ENCODE assay signal across 21 cellular contexts in genomic region chr1:245590726-245591125, GRCh38.
"Had no signal": no experiment of that assay in that cellular context is flagged by ENCODE, and none has a peak within 500 bp of the region (broad histone marks: within the 10 kb centered on the region; RNA-seq: fewer than 3 reads in every experiment).

No MANE protein-coding gene starts in this region.

- H3K4me1 Mint-ChIP-seq: memory B cell; stimulated activated memory B cell treated with anti-CD40 and anti-IgM and Interleukin-4, amounts not matched to agents 10 μg/mL and 1 μg/mL and 100 μg/mL, for 72 hours; WTC11 had no signal

- H3K9me3 Mint-ChIP-seq: activated naive CD4-positive, alpha-beta T cell treated with anti-CD3 and anti-CD28 coated beads, Interleukin-2, amount 50 U/mL, for 72 hours had no signal

- H3K4me1 ChIP-seq: ascending aorta, esophagus squamous epithelium, stomach, suprapubic skin, transverse colon, uterus had no signal

- H3K27me3 Mint-ChIP-seq: stimulated activated memory B cell treated with anti-CD40 and anti-IgM and Interleukin-4, amounts not matched to agents 10 μg/mL and 1 μg/mL and 100 μg/mL, for 72 hours had no signal

- DNase-seq: activated gamma-delta T cell treated with Interleukin-2 at 50 U/mL for 16 hours; activated T-cell treated with anti-CD3 and anti-CD28 coated beads, Interleukin-2, amount 50 U/mL, for 1 hour; brain microvascular endothelial cell; esophagus squamous epithelium; hypothalamus; left ventricle myocardium superior; occipital lobe; small intestine; stimulated activated CD4-positive, alpha-beta T cell treated with anti-CD3 and anti-CD28 coated beads, Interleukin-15, amount 100 ng/mL, for 24 hours; stomach; T-helper 9 cell; transverse colon; uterus had no signal

- H3K9me3 ChIP-seq: ascending aorta, esophagus squamous epithelium, stomach, suprapubic skin, transverse colon, uterus had no signal

- ATAC-seq: activated naive CD4-positive, alpha-beta T cell treated with anti-CD3 and anti-CD28 coated beads, Interleukin-2, amount 50 U/mL, for 72 hours; left ventricle myocardium superior; sciatic nerve; WTC11 had no signal

- H3K36me3 ChIP-seq: ascending aorta, brain microvascular endothelial cell, esophagus squamous epithelium, stomach, suprapubic skin, transverse colon, uterus had no signal

- H3K27ac Mint-ChIP-seq: activated naive CD4-positive, alpha-beta T cell treated with anti-CD3 and anti-CD28 coated beads, Interleukin-2, amount 50 U/mL, for 72 hours; memory B cell; stimulated activated memory B cell treated with anti-CD40 and anti-IgM and Interleukin-4, amounts not matched to agents 10 μg/mL and 1 μg/mL and 100 μg/mL, for 72 hours; WTC11 had no signal

- H3K27ac ChIP-seq: ascending aorta, brain microvascular endothelial cell, coronary artery, esophagus squamous epithelium, stomach, suprapubic skin, transverse colon, uterus had no signal

- H3K27me3 ChIP-seq: ascending aorta, brain microvascular endothelial cell, esophagus squamous epithelium, stomach, suprapubic skin, transverse colon, uterus had no signal

- H3K4me3 Mint-ChIP-seq: memory B cell; stimulated activated memory B cell treated with anti-CD40 and anti-IgM and Interleukin-4, amounts not matched to agents 10 μg/mL and 1 μg/mL and 100 μg/mL, for 72 hours; WTC11 had no signal

- H3K4me3 ChIP-seq: ascending aorta, coronary artery, esophagus squamous epithelium, stomach, suprapubic skin, transverse colon, uterus had no signal

- H3K36me3 Mint-ChIP-seq: activated naive CD4-positive, alpha-beta T cell treated with anti-CD3 and anti-CD28 coated beads, Interleukin-2, amount 50 U/mL, for 72 hours; memory B cell; stimulated activated memory B cell treated with anti-CD40 and anti-IgM and Interleukin-4, amounts not matched to agents 10 μg/mL and 1 μg/mL and 100 μg/mL, for 72 hours; WTC11 had no signal
